24 cellular contexts compared by ENCODE assay signal in the genomic region with DNA sequence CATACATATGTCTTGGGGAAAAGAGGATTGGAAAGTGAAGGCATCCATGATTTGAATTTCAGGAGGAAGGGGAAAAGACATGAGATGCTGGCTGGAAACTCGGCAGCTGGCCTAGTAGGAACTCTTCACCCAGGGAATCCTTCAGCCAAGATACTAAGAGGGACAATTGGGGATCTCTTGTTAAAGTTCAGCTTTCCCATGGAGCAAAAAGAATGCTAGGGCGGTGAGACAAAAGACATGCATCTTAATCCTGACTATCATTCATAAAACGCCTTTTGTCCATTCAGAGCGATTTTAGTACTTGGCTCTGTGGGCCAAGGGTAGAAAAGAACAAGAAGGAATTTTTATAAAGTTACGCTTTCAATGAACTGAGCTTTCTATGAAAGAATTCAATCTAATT. TPM values are rescaled to one million over a fixed set of nuclear protein-coding genes. Genes with fewer than 3 reads are reported as not detected.
"Had no signal": no experiment of that assay in that cellular context is flagged by ENCODE, and none has a peak within 500 bp of the region (broad histone marks: within the 10 kb centered on the region; RNA-seq: fewer than 3 reads in every experiment).

No MANE protein-coding gene starts in this region.

- H3K9me3 Mint-ChIP-seq: activated CD4-positive, alpha-beta memory T cell treated with anti-CD3 and anti-CD28 coated beads for 36 hours; activated naive CD4-positive, alpha-beta T cell treated with anti-CD3 and anti-CD28 coated beads, Interleukin-2, amount 10 ng/mL, durations not matched to agents 7 days and 5 days; activated T-cell treated with anti-CD3 and anti-CD28 coated beads, Interleukin-2, amount 50 U/mL, for 72 hours; dendritic cell treated with granulocyte-macrophage colony-stimulating factor and Interleukin-4, amounts not matched to agents 40 ng/mL and 50 ng/mL, for 4 days; nephron; stimulated activated memory B cell treated with anti-CD40 and anti-IgM and Interleukin-4, amounts not matched to agents 10 μg/mL and 1 μg/mL and 100 μg/mL, for 72 hours had no signal

- H3K4me3 Mint-ChIP-seq: activated CD4-positive, alpha-beta memory T cell treated with anti-CD3 and anti-CD28 coated beads for 36 hours; activated CD4-positive, alpha-beta T cell treated with anti-CD3 and anti-CD28 coated beads for 36 hours; activated naive CD4-positive, alpha-beta T cell treated with anti-CD3 and anti-CD28 coated beads, Interleukin-2, amount 10 ng/mL, durations not matched to agents 7 days and 5 days; activated T-cell treated with anti-CD3 and anti-CD28 coated beads, Interleukin-2, amount 50 U/mL, for 72 hours; dendritic cell treated with granulocyte-macrophage colony-stimulating factor and Interleukin-4, amounts not matched to agents 40 ng/mL and 50 ng/mL, for 4 days; nephron; stimulated activated memory B cell treated with anti-CD40 and anti-IgM and Interleukin-4, amounts not matched to agents 10 μg/mL and 1 μg/mL and 100 μg/mL, for 72 hours had no signal

- H3K27ac ChIP-seq: foreskin keratinocyte, testis had no signal

- H3K27me3 ChIP-seq: foreskin keratinocyte, testis had no signal

- H3K4me3 ChIP-seq: testis had no signal

- H3K27ac Mint-ChIP-seq: activated CD4-positive, alpha-beta memory T cell treated with anti-CD3 and anti-CD28 coated beads for 36 hours; activated CD4-positive, alpha-beta T cell treated with anti-CD3 and anti-CD28 coated beads for 36 hours; activated naive CD4-positive, alpha-beta T cell treated with anti-CD3 and anti-CD28 coated beads, Interleukin-2, amount 10 ng/mL, durations not matched to agents 7 days and 5 days; activated T-cell treated with anti-CD3 and anti-CD28 coated beads, Interleukin-2, amount 50 U/mL, for 72 hours; dendritic cell treated with granulocyte-macrophage colony-stimulating factor and Interleukin-4, amounts not matched to agents 40 ng/mL and 50 ng/mL, for 4 days; stimulated activated memory B cell treated with anti-CD40 and anti-IgM and Interleukin-4, amounts not matched to agents 10 μg/mL and 1 μg/mL and 100 μg/mL, for 72 hours had no signal

- H3K4me1 Mint-ChIP-seq: activated CD4-positive, alpha-beta T cell treated with anti-CD3 and anti-CD28 coated beads for 36 hours; activated naive CD4-positive, alpha-beta T cell treated with anti-CD3 and anti-CD28 coated beads, Interleukin-2, amount 10 ng/mL, durations not matched to agents 7 days and 5 days; stimulated activated memory B cell treated with anti-CD40 and anti-IgM and Interleukin-4, amounts not matched to agents 10 μg/mL and 1 μg/mL and 100 μg/mL, for 72 hours had no signal

- ATAC-seq: activated CD4-positive, alpha-beta T cell treated with anti-CD3 and anti-CD28 coated beads for 36 hours; activated T-cell treated with anti-CD3 and anti-CD28 coated beads, Interleukin-2, amount 50 U/mL, for 72 hours; sciatic nerve; stimulated activated memory B cell treated with anti-CD40 and anti-IgM and Interleukin-4, amounts not matched to agents 10 μg/mL and 1 μg/mL and 100 μg/mL, for 72 hours had no signal

- H3K36me3 Mint-ChIP-seq: activated CD4-positive, alpha-beta memory T cell treated with anti-CD3 and anti-CD28 coated beads for 36 hours; activated naive CD4-positive, alpha-beta T cell treated with anti-CD3 and anti-CD28 coated beads, Interleukin-2, amount 10 ng/mL, durations not matched to agents 7 days and 5 days; stimulated activated memory B cell treated with anti-CD40 and anti-IgM and Interleukin-4, amounts not matched to agents 10 μg/mL and 1 μg/mL and 100 μg/mL, for 72 hours had no signal

- H3K27me3 Mint-ChIP-seq: activated naive CD4-positive, alpha-beta T cell treated with anti-CD3 and anti-CD28 coated beads, Interleukin-2, amount 10 ng/mL, durations not matched to agents 7 days and 5 days had no signal

- H3K9me3 ChIP-seq: testis had no signal

- DNase-seq: activated CD4-positive, alpha-beta memory T cell treated with anti-CD3 and anti-CD28 coated beads for 36 hours; activated CD4-positive, alpha-beta T cell treated with anti-CD3 and anti-CD28 coated beads for 36 hours; activated effector memory CD4-positive, alpha-beta T cell treated with anti-CD3 and anti-CD28 coated beads, Interleukin-2, amount 50 U/mL, for 16 hours; activated naive CD4-positive, alpha-beta T cell treated with anti-CD3 and anti-CD28 coated beads, Interleukin-2, amount 10 ng/mL, durations not matched to agents 7 days and 5 days; activated T-cell treated with anti-CD3 and anti-CD28 coated beads, Interleukin-2, amount 50 U/mL, for 72 hours; amygdala; caudate nucleus; effector CD4-positive, alpha-beta T cell; erythroblast; foreskin keratinocyte; left cardiac atrium; occipital lobe; small intestine; stimulated activated CD4-positive, alpha-beta T cell treated with anti-CD3 and anti-CD28 coated beads, Interleukin-15, amount 100 ng/mL, for 24 hours; T-helper 9 cell; testis; trophoblast cell had no signal

- FAIRE-seq: islet of Langerhans, small intestine had no signal

RNA-seq across cellular contexts. Expression of gene PDPN, which starts 20.6 kb away (rescaled TPM):
- total RNA-seq: activated CD4-positive, alpha-beta memory T cell treated with anti-CD3 and anti-CD28 coated beads for 36 hours; activated CD4-positive, alpha-beta T cell treated with anti-CD3 and anti-CD28 coated beads for 36 hours; activated T-cell treated with anti-CD3 and anti-CD28 coated beads, Interleukin-2, amount 50 U/mL, for 72 hours; mononuclear cell; T-helper 1 cell treated with Interleukin-12 subunit alpha and Interleukin-12 subunit beta and Interleukin-4 antibody, amounts not matched to agents 30 ng/mL and 1 ng/mL, for 36 hours had no signal
